ENCODE assay signal across 16 cellular contexts in the genomic region with DNA sequence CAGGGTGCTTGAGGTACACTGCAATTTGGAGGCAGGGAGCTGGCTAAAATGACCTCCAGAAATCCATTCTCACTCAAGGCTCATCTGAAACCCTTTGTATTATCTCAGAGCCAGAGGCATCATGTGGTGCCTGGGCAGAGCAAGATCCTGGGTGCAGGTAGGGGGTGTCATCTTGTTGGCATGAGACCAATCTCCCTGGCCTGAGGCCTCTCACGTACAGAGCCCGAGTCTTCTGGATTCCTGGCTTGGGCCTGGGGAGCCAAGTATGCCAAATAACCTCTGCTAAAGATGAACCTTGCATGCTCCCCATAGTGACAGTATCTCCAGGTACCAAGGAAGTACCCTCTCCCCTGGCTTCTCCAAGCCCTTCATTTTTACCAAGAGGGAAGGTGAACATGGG. TPM values are rescaled to one million over a fixed set of nuclear protein-coding genes. Genes with fewer than 3 reads are reported as not detected.
"Had no signal": no experiment of that assay in that cellular context is flagged by ENCODE, and none has a peak within 500 bp of the region (broad histone marks: within the 10 kb centered on the region; RNA-seq: fewer than 3 reads in every experiment).

No MANE protein-coding gene starts in this region.

- H3K9me3 ChIP-seq: testis had no signal

- ATAC-seq: effector memory CD8-positive, alpha-beta T cell; stimulated activated naive CD8-positive, alpha-beta T cell treated with anti-CD3 and anti-CD28 coated beads, Interleukin-15, Interleukin-2, amounts not matched to agents 100 U/mL and 50 U/mL, for 24 hours had no signal

- H3K27me3 ChIP-seq: testis had no signal

- H3K4me3 ChIP-seq: lung, smooth muscle cell, testis had no signal

- H3K4me1 ChIP-seq: testis had no signal

- H3K27ac ChIP-seq: brain microvascular endothelial cell, epithelial cell of prostate, testis had no signal

- DNase-seq: activated CD4-positive, alpha-beta memory T cell treated with anti-CD3 and anti-CD28 coated beads, Interleukin-2, amount 10 ng/mL, durations not matched to agents 7 days and 5 days; activated naive CD4-positive, alpha-beta T cell; activated naive CD8-positive, alpha-beta T cell treated with anti-CD3 and anti-CD28 coated beads, Interleukin-2, amount 10 ng/mL, durations not matched to agents 7 days and 5 days; brain microvascular endothelial cell; effector memory CD8-positive, alpha-beta T cell; foreskin melanocyte; nucleus accumbens; stimulated activated naive CD8-positive, alpha-beta T cell treated with anti-CD3 and anti-CD28 coated beads, Interleukin-15, Interleukin-2, amounts not matched to agents 100 U/mL and 50 U/mL, for 24 hours; SW 1271; testis had no signal

- H3K36me3 ChIP-seq: brain microvascular endothelial cell had no signal

RNA-seq across cellular contexts. Expression of a gene that starts 2.4 kb away (rescaled TPM):
- total RNA-seq: activated CD4-positive, alpha-beta memory T cell treated with anti-CD3 and anti-CD28 coated beads, Interleukin-2, amount 10 ng/mL, durations not matched to agents 7 days and 5 days; activated naive CD8-positive, alpha-beta T cell treated with anti-CD3 and anti-CD28 coated beads, Interleukin-2, amount 10 ng/mL, durations not matched to agents 7 days and 5 days; fibroblast of lung; SK-MEL-5; ureter had no signal
- polyA plus RNA-seq: fibroblast of lung, lung had no signal
